Comparison of ENCODE assay signal across 25 cellular contexts in genomic region chr20:56653221-56653620, GRCh38. TPM values are rescaled to one million over a fixed set of nuclear protein-coding genes. Genes with fewer than 3 reads are reported as not detected.
DNase-seq lines count a peak whose midpoint lies in the region; ATAC-seq, FAIRE-seq and TF ChIP-seq lines count a peak whose summit lies in the region.
"Had no signal": no experiment of that assay in that cellular context is flagged by ENCODE, and none has a peak within 500 bp of the region (broad histone marks: within the 10 kb centered on the region; RNA-seq: fewer than 3 reads in every experiment).

No MANE protein-coding gene starts in this region.

- H3K4me1 ChIP-seq in RWPE2 (ENCODE audit: insufficient read depth, poor library complexity, severe bottlenecking) (no peaks in the 10 kb centered on the region), pancreas (no peaks in the 10 kb centered on the region)
- H3K4me1 ChIP-seq: A549, Caco-2 had no signal

- no peak overlapping the region for H3K27ac Mint-ChIP-seq in HFFc6
- H3K27ac Mint-ChIP-seq: CD4-positive, alpha-beta memory T cell; T-helper 17 cell had no signal

- peak; percentile 69 for DNase-seq in AG10803 (ENCODE audit: low read depth)
- peak; percentile 9 for DNase-seq in HFFc6
- DNase-seq in RWPE2 (ENCODE audit: low spot score): no peak
- DNase-seq in fibroblast of peridontal ligament (ENCODE audit: extremely low read depth): peak; percentile 22
- no peak for DNase-seq in NCI-H345 (lab: John Stamatoyannopoulos, UW)
- DNase-seq in pancreas: no peak
- DNase-seq: Caco-2; CD4-positive, alpha-beta memory T cell; DMS 273 treated with DMSO at 0.1 percent for 48 hours; DMS79 treated with DMSO at 0.1 percent for 48 hours; Kasumi-1; NCI-H1092 treated with DMSO at 0.1 percent for 48 hours; NCI-H1436 treated with DMSO at 0.1 percent for 48 hours; NCI-H2029; NCI-H524 treated with DMSO at 0.1 percent for 48 hours; Right ventricle myocardium superior; T-helper 17 cell had no signal

- WGBS in pancreas, 2 donors: 76 to 83% methylated on average over 3 of the region's 3 CpGs

- H3K27me3 Mint-ChIP-seq in HFFc6 (ENCODE audit: insufficient read depth): peaks cover 13% of the 10 kb centered on the region

- no peaks in the 10 kb centered on the region for H3K36me3 ChIP-seq in RWPE2 (ENCODE audit: low read depth)
- H3K36me3 ChIP-seq in pancreas: no peaks in the 10 kb centered on the region
- H3K36me3 ChIP-seq: BLaER1 had no signal

- FAIRE-seq in pancreas (lab: Jason Lieb, UNC): no peak
- FAIRE-seq: A549, GM12892, H1, RCC 7860 had no signal

- H3K27me3 ChIP-seq in RWPE2 (ENCODE audit: insufficient read depth, poor library complexity, severe bottlenecking) (no peaks in the 10 kb centered on the region), pancreas (no peaks in the 10 kb centered on the region)
- H3K27me3 ChIP-seq: BLaER1 had no signal

- ATAC-seq in RWPE2 (ENCODE audit: low read depth) (peak; percentile 36; the same call in 2 of the 3 replicates), pancreas (no peak), GM21360 (IDR thresholded peaks at IDR 0.05; ENCODE audit: unreplicated experiment) (no peak)
- ATAC-seq: A549, HCT116, T-helper 17 cell had no signal

- H3K4me3 Mint-ChIP-seq in HFFc6: no peak overlapping the region
- H3K4me3 Mint-ChIP-seq: CD4-positive, alpha-beta memory T cell; T-helper 17 cell had no signal

- no peak overlapping the region for H3K4me3 ChIP-seq in AG10803 (ENCODE audit: low read length)
- H3K4me3 ChIP-seq in RWPE2 (ENCODE audit: severe bottlenecking): no peak overlapping the region
- H3K4me3 ChIP-seq in pancreas: no peak overlapping the region
- H3K4me3 ChIP-seq: A549, BLaER1 had no signal

- no peaks in the 10 kb centered on the region for H3K9me3 ChIP-seq in RWPE2 (ENCODE audit: severe bottlenecking)
- no peaks in the 10 kb centered on the region for H3K9me3 ChIP-seq in pancreas
- H3K9me3 ChIP-seq: A549, BLaER1, Caco-2 had no signal

- no peaks in the 10 kb centered on the region for H3K4me1 Mint-ChIP-seq in HFFc6 (ENCODE audit: low read depth)
- H3K4me1 Mint-ChIP-seq: CD4-positive, alpha-beta memory T cell; T-helper 17 cell had no signal

- H3K9me3 Mint-ChIP-seq in HFFc6: no peaks in the 10 kb centered on the region
- H3K9me3 Mint-ChIP-seq: CD4-positive, alpha-beta memory T cell had no signal

- TF ChIP-seq CTCF in AG10803 (conservative IDR thresholded peaks at IDR 0.05; ENCODE audit: low read length) (no peak), HFFc6 (IDR thresholded peaks at IDR 0.05) (no peak), RWPE2 (IDR thresholded peaks at IDR 0.05; ENCODE audit: poor library complexity, severe bottlenecking) (no peak), pancreas (IDR thresholded peaks at IDR 0.05) (no peak)

- no peaks in the 10 kb centered on the region for H3K36me3 Mint-ChIP-seq in HFFc6 (ENCODE audit: low read depth)
- H3K36me3 Mint-ChIP-seq: CD4-positive, alpha-beta memory T cell had no signal

- intact Hi-C loops in pancreas (cut with DNase I): no loop called here

- H3K27ac ChIP-seq in RWPE2 (ENCODE audit: poor library complexity, severe bottlenecking): no peak overlapping the region
- no peak overlapping the region for H3K27ac ChIP-seq in pancreas
- H3K27ac ChIP-seq: A549, BLaER1 had no signal

RNA-seq across cellular contexts. Expression of gene TFAP2C, which starts 24.1 kb away (rescaled TPM):
- total RNA-seq in HFFc6 (2021; fragmentation: NEBNext Ultra II Directional; extraction: Animal tissue kit (Norgen Biotek cat#: 25700)): 1 to 10 TPM; 1.6 to 4.5 (median 1.9) TPM
- 1 to 10 TPM in 2 of 6 donors, under 1 TPM in 4; 0.42 to 1.6 (median 0.58) TPM for total RNA-seq in pancreas
- polyA plus RNA-seq in pancreas: under 1 TPM; 0.19 to 0.49 TPM
- total RNA-seq: CD4-positive, alpha-beta memory T cell; OCI-LY7; T-helper 17 cell had no signal
- polyA plus RNA-seq: CD4-positive, alpha-beta memory T cell had no signal

Comparison
In these comparisons a context has a peak if more than half of its experiments do, and no peak if none do; other contexts are left out.
1. DNase-seq: peak in AG10803 (single experiment), HFFc6 (single experiment) and fibroblast of peridontal ligament (single experiment); none in RWPE2 (single experiment), NCI-H345 (single experiment) and pancreas (0 of 6).